In the genomic region with DNA sequence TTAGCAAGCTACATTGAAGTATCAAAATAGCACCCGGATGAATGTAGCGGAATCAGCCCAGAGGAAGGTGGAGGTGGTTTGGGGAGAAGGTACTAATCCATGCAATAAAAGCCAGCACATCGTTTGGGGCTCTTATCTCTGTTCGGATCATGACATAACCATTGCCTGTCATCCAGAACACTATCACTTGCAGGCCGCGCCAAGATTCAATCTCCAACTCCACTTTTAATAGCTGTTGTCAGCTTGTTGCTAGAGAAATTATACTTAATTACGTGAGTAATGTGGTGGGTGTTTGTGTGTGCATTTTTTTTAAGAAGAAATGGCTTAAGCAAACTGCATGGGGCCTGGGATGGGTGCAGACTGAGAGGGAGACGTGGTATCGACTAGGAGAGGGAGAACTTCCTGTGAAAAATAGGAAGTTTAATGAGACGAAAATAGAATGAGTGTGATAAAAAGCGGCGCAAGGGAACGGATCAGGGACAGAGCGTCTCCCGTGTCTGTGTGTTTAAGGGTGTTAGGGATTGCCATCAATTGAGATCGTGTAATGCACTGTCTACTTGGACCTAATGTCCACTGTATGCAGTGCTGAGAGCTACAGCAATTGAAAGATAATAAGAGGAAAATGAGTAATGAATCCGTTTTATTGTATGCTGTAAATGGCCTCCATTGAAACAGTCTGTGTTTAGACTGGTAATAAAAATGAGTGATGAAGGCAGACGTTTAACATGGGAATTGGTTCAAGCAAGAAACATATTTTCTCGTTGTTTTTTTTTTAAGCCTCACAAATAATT, we compare ENCODE assay signal across 1 cellular context.
TF ChIP-seq lines count a peak whose summit lies in the region.

No MANE protein-coding gene starts in this region.

TF ChIP-seq in HEK293, 187 proteins besides CTCF, POLR2A, EP300 and RAD21 (continued from another document and continues in another):
- TF ChIP-seq, protein P1, sequence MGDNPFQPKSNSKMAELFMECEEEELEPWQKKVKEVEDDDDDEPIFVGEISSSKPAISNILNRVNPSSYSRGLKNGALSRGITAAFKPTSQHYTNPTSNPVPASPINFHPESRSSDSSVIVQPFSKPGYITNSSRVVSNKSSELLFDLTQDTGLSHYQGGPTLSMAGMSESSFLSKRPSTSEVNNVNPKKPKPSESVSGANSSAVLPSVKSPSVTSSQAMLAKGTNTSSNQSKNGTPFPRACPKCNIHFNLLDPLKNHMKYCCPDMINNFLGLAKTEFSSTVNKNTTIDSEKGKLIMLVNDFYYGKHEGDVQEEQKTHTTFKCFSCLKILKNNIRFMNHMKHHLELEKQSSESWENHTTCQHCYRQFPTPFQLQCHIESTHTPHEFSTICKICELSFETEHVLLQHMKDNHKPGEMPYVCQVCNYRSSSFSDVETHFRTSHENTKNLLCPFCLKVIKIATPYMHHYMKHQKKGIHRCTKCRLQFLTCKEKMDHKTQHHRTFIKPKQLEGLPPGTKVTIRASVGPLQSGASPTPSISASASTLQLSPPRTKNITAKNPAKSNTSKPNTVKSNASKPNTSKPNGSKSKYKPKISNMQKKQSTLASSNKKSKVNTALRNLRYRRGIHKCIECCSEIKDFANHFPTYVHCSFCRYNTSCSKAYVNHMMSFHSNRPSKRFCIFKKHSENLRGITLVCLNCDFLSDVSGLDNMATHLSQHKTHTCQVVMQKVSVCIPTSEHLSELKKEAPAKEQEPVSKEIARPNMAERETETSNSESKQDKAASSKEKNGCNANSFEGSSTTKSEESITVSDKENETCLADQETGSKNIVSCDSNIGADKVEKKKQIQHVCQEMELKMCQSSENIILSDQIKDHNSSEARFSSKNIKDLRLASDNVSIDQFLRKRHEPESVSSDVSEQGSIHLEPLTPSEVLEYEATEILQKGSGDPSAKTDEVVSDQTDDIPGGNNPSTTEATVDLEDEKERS (tag by site-specific recombination; IDR thresholded peaks at IDR 0.05): no peak
- TF ChIP-seq ZNF146 (tag by site-specific recombination; IDR thresholded peaks at IDR 0.05): 0 out of 2 replicates have a peak, but pooled peaks have one; percentile 2
- peak; percentile 87 for TF ChIP-seq ZBTB48 (tag by site-specific recombination; IDR thresholded peaks at IDR 0.05)
- TF ChIP-seq MYNN (tag by site-specific recombination; IDR thresholded peaks at IDR 0.05; ENCODE audit: borderline replicate concordance): peak; percentile 90
- no peak for TF ChIP-seq ZNF202 (tag by site-specific recombination; IDR thresholded peaks at IDR 0.05; ENCODE audit: borderline replicate concordance)
- no peak for TF ChIP-seq ZNF133 (tag by site-specific recombination; IDR thresholded peaks at IDR 0.05)
- TF ChIP-seq, protein P2, sequence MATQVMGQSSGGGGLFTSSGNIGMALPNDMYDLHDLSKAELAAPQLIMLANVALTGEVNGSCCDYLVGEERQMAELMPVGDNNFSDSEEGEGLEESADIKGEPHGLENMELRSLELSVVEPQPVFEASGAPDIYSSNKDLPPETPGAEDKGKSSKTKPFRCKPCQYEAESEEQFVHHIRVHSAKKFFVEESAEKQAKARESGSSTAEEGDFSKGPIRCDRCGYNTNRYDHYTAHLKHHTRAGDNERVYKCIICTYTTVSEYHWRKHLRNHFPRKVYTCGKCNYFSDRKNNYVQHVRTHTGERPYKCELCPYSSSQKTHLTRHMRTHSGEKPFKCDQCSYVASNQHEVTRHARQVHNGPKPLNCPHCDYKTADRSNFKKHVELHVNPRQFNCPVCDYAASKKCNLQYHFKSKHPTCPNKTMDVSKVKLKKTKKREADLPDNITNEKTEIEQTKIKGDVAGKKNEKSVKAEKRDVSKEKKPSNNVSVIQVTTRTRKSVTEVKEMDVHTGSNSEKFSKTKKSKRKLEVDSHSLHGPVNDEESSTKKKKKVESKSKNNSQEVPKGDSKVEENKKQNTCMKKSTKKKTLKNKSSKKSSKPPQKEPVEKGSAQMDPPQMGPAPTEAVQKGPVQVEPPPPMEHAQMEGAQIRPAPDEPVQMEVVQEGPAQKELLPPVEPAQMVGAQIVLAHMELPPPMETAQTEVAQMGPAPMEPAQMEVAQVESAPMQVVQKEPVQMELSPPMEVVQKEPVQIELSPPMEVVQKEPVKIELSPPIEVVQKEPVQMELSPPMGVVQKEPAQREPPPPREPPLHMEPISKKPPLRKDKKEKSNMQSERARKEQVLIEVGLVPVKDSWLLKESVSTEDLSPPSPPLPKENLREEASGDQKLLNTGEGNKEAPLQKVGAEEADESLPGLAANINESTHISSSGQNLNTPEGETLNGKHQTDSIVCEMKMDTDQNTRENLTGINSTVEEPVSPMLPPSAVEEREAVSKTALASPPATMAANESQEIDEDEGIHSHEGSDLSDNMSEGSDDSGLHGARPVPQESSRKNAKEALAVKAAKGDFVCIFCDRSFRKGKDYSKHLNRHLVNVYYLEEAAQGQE (tag by site-specific recombination; IDR thresholded peaks at IDR 0.05): no peak
- peak; percentile 68 for TF ChIP-seq IKZF3 (tag by site-specific recombination; IDR thresholded peaks at IDR 0.05)
- TF ChIP-seq FEZF1 (tag by site-specific recombination; IDR thresholded peaks at IDR 0.05): peak; percentile 97
- no peak for TF ChIP-seq ZNF175 (tag by site-specific recombination; IDR thresholded peaks at IDR 0.05)
- TF ChIP-seq, protein P3, sequence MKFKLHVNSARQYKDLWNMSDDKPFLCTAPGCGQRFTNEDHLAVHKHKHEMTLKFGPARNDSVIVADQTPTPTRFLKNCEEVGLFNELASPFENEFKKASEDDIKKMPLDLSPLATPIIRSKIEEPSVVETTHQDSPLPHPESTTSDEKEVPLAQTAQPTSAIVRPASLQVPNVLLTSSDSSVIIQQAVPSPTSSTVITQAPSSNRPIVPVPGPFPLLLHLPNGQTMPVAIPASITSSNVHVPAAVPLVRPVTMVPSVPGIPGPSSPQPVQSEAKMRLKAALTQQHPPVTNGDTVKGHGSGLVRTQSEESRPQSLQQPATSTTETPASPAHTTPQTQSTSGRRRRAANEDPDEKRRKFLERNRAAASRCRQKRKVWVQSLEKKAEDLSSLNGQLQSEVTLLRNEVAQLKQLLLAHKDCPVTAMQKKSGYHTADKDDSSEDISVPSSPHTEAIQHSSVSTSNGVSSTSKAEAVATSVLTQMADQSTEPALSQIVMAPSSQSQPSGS (tag by site-specific recombination; IDR thresholded peaks at IDR 0.05; ENCODE audit: low read depth): peak; percentile 48; the same call in 1 of the 2 replicates
- no peak for TF ChIP-seq ZNF112 (tag by site-specific recombination; IDR thresholded peaks at IDR 0.05)
- peak; percentile 91 for TF ChIP-seq SP7 (tag by site-specific recombination; IDR thresholded peaks at IDR 0.05)
- peak; percentile 90 for TF ChIP-seq ZEB2 (tag by site-specific recombination; IDR thresholded peaks at IDR 0.05)
- no peak for TF ChIP-seq ZNF837 (tag by site-specific recombination; IDR thresholded peaks at IDR 0.05)
- TF ChIP-seq ZNF544 (tag by site-specific recombination; IDR thresholded peaks at IDR 0.05): no peak
- TF ChIP-seq SCRT2 (tag by site-specific recombination; IDR thresholded peaks at IDR 0.05): peak; percentile 76
- TF ChIP-seq, protein P4, sequence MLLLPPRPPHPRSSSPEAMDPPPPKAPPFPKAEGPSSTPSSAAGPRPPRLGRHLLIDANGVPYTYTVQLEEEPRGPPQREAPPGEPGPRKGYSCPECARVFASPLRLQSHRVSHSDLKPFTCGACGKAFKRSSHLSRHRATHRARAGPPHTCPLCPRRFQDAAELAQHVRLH (tag by site-specific recombination; IDR thresholded peaks at IDR 0.05): peak; percentile 38; the same call in 1 of the 2 replicates
- TF ChIP-seq ZNF214 (tag by site-specific recombination; IDR thresholded peaks at IDR 0.05; ENCODE audit: borderline replicate concordance): no peak
- TF ChIP-seq ZNF624 (tag by site-specific recombination; IDR thresholded peaks at IDR 0.05): no peak
- TF ChIP-seq, protein P5, sequence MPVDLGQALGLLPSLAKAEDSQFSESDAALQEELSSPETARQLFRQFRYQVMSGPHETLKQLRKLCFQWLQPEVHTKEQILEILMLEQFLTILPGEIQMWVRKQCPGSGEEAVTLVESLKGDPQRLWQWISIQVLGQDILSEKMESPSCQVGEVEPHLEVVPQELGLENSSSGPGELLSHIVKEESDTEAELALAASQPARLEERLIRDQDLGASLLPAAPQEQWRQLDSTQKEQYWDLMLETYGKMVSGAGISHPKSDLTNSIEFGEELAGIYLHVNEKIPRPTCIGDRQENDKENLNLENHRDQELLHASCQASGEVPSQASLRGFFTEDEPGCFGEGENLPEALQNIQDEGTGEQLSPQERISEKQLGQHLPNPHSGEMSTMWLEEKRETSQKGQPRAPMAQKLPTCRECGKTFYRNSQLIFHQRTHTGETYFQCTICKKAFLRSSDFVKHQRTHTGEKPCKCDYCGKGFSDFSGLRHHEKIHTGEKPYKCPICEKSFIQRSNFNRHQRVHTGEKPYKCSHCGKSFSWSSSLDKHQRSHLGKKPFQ (tag by site-specific recombination; IDR thresholded peaks at IDR 0.05): peak; percentile 68
- no peak for TF ChIP-seq ZBTB7A (tag by site-specific recombination; IDR thresholded peaks at IDR 0.05; ENCODE audit: low read depth)
- no peak for TF ChIP-seq ZNF707 (tag by site-specific recombination; IDR thresholded peaks at IDR 0.05)
- TF ChIP-seq ZNF473 (tag by site-specific recombination; IDR thresholded peaks at IDR 0.05): no peak
- TF ChIP-seq ZNF548 (tag by site-specific recombination; IDR thresholded peaks at IDR 0.05): no peak
- no peak for TF ChIP-seq PRDM1 (tag by site-specific recombination; IDR thresholded peaks at IDR 0.05)
- TF ChIP-seq ZNF19 (tag by site-specific recombination; IDR thresholded peaks at IDR 0.05; ENCODE audit: low read depth): no peak
- peak; percentile 92 for TF ChIP-seq ZBTB17 (tag by site-specific recombination; IDR thresholded peaks at IDR 0.05)
- TF ChIP-seq, protein P6, sequence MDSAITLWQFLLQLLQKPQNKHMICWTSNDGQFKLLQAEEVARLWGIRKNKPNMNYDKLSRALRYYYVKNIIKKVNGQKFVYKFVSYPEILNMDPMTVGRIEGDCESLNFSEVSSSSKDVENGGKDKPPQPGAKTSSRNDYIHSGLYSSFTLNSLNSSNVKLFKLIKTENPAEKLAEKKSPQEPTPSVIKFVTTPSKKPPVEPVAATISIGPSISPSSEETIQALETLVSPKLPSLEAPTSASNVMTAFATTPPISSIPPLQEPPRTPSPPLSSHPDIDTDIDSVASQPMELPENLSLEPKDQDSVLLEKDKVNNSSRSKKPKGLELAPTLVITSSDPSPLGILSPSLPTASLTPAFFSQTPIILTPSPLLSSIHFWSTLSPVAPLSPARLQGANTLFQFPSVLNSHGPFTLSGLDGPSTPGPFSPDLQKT (IDR thresholded peaks at IDR 0.05; ENCODE audit: borderline replicate concordance, low read depth, low read length): no peak
- TF ChIP-seq ZNF138 (tag by site-specific recombination; IDR thresholded peaks at IDR 0.05; ENCODE audit: borderline replicate concordance): no peak
- TF ChIP-seq ZNF48 (tag by site-specific recombination; IDR thresholded peaks at IDR 0.05): no peak
- TF ChIP-seq ZNF391 (tag by site-specific recombination; IDR thresholded peaks at IDR 0.05; ENCODE audit: borderline replicate concordance, low read depth): no peak
- no peak for TF ChIP-seq ZNF560 (tag by site-specific recombination; IDR thresholded peaks at IDR 0.05; ENCODE audit: borderline replicate concordance)
- no peak for TF ChIP-seq ZNF76 (tag by site-specific recombination; IDR thresholded peaks at IDR 0.05; ENCODE audit: borderline replicate concordance, low read depth)
- no peak for TF ChIP-seq ZNF521 (tag by site-specific recombination; IDR thresholded peaks at IDR 0.05)
- TF ChIP-seq BCL11A (tag by site-specific recombination; IDR thresholded peaks at IDR 0.05; ENCODE audit: low read depth): no peak; the same call in 1 of the 2 replicates
- no peak for TF ChIP-seq ZNF169 (tag by site-specific recombination; IDR thresholded peaks at IDR 0.05)
- TF ChIP-seq ZNF830 (tag by site-specific recombination; IDR thresholded peaks at IDR 0.05; ENCODE audit: low read depth): no peak
- TF ChIP-seq SCRT1 (tag by site-specific recombination; IDR thresholded peaks at IDR 0.05; ENCODE audit: borderline replicate concordance): peak; percentile 73
- TF ChIP-seq, protein P7, sequence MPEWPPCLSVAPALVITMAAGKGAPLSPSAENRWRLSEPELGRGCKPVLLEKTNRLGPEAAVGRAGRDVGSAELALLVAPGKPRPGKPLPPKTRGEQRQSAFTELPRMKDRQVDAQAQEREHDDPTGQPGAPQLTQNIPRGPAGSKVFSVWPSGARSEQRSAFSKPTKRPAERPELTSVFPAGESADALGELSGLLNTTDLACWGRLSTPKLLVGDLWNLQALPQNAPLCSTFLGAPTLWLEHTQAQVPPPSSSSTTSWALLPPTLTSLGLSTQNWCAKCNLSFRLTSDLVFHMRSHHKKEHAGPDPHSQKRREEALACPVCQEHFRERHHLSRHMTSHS (tag by site-specific recombination; IDR thresholded peaks at IDR 0.05): no peak; the same call in 1 of the 2 replicates
- TF ChIP-seq ZNF747 (tag by site-specific recombination; IDR thresholded peaks at IDR 0.05): no peak
- TF ChIP-seq ZNF501 (tag by site-specific recombination; IDR thresholded peaks at IDR 0.05): peak; percentile 62; the same call in 1 of the 2 replicates
- TF ChIP-seq HOXA7 (CRISPR knock-in tag; IDR thresholded peaks at IDR 0.05; ENCODE audit: borderline replicate concordance): no peak
- peak; percentile 86 for TF ChIP-seq BCL11B (tag by site-specific recombination; IDR thresholded peaks at IDR 0.05; ENCODE audit: low read depth)
- TF ChIP-seq, protein P8, sequence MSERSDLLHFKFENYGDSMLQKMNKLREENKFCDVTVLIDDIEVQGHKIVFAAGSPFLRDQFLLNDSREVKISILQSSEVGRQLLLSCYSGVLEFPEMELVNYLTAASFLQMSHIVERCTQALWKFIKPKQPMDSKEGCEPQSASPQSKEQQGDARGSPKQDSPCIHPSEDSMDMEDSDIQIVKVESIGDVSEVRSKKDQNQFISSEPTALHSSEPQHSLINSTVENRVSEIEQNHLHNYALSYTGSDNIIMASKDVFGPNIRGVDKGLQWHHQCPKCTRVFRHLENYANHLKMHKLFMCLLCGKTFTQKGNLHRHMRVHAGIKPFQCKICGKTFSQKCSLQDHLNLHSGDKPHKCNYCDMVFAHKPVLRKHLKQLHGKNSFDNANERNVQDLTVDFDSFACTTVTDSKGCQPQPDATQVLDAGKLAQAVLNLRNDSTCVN (tag by site-specific recombination; optimal IDR thresholded peaks at IDR 0.05): no peak
- TF ChIP-seq, protein P9, sequence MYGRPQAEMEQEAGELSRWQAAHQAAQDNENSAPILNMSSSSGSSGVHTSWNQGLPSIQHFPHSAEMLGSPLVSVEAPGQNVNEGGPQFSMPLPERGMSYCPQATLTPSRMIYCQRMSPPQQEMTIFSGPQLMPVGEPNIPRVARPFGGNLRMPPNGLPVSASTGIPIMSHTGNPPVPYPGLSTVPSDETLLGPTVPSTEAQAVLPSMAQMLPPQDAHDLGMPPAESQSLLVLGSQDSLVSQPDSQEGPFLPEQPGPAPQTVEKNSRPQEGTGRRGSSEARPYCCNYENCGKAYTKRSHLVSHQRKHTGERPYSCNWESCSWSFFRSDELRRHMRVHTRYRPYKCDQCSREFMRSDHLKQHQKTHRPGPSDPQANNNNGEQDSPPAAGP (tag by site-specific recombination; IDR thresholded peaks at IDR 0.05): 0 out of 2 replicates have a peak, but pooled peaks have one; percentile 23
